ENCODE assay signal across 12 cellular contexts in the genomic region with DNA sequence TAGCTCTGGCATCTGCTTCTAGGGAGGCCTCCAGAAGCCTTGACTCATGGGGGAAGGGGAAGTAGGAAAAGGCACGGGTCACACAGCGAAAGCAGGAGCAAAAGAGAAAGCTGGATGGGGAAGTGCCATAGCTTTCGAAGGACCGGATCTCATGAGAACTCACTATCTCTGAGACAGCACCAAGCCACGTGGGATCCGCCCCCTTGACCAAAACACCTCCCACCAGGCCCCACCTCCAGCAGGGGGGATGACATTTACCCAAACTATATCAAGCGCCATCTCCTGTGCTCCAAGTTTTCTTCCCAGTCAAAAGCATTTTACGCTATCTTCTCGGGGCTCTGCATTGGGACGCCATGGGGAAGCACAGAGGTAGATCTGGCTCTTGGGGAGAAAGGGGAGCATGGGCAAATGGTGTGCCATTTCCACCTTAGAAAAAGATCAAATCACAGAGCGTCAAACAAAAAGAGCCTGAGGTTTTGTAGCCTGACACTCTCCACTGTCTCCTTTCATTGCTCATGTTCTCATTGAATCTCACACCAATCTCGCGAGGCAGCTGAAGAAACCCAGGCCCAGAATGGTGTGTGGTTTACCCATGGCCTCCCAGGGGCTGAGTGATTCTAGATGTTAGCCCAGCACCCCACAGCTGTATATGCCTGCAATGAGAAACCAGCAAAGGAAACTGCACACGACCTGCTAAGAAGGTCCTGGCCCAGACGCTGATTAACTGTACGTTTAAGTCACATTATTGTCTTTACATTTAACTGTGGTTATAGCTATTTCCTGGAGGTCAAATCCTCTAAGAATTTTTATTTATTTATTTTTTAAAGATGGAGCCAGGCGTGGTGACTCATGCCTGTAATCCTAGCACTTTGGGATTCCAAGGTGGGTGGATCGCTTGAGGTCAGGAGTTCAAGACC. TPM values are rescaled to one million over a fixed set of nuclear protein-coding genes. Genes with fewer than 3 reads are reported as not detected.
DNase-seq lines count a peak whose midpoint lies in the region; ATAC-seq and TF ChIP-seq lines count a peak whose summit lies in the region.
"Had no signal": no experiment of that assay in that cellular context is flagged by ENCODE, and none has a peak within 500 bp of the region (broad histone marks: within the 10 kb centered on the region; RNA-seq: fewer than 3 reads in every experiment).

No MANE protein-coding gene starts in this region.

- H3K27me3 ChIP-seq in AG04450 (ENCODE audit: control insufficient read depth, insufficient read depth, low read length) (no peaks in the 10 kb centered on the region), left lung (no peaks in the 10 kb centered on the region)
- H3K27me3 ChIP-seq: foreskin keratinocyte had no signal

- intact Hi-C loops in left lung (cut with DNase I): no loop called here

- H3K4me3 ChIP-seq in AG04450 (ENCODE audit: low read depth, low read length) (no peak overlapping the region), astrocyte of the spinal cord (ENCODE audit: low read depth, low read length) (no peak overlapping the region), left lung (no peak overlapping the region)
- H3K4me3 ChIP-seq in Jurkat, Clone E6-1 (ENCODE audit: low read length): no peak overlapping the region

- peak; percentile 73 for ATAC-seq in left lung
- no peak for ATAC-seq in effector memory CD8-positive, alpha-beta T cell (replicated peaks)
- ATAC-seq: foreskin keratinocyte had no signal

- H3K36me3 ChIP-seq in left lung: no peaks in the 10 kb centered on the region

- no peaks in the 10 kb centered on the region for H3K9me3 Mint-ChIP-seq in effector memory CD8-positive, alpha-beta T cell
- peaks cover 5% of the 10 kb centered on the region for H3K9me3 Mint-ChIP-seq in glutamatergic neuron (ENCODE audit: unreplicated experiment)
- H3K9me3 Mint-ChIP-seq in activated T-cell treated with anti-CD3 and anti-CD28 coated beads, Interleukin-2, amount 50 U/mL, for 24 hours: no peaks in the 10 kb centered on the region
- H3K9me3 Mint-ChIP-seq: T-helper 1 cell treated with Interleukin-12 subunit alpha and Interleukin-12 subunit beta and Interleukin-4 antibody, amounts not matched to agents 30 μg/mL and 1 μg/mL, for 36 hours had no signal

- TF ChIP-seq CTCF in AG04450 (IDR thresholded peaks at IDR 0.05; ENCODE audit: low read depth, low read length) (no peak), astrocyte of the spinal cord (IDR thresholded peaks at IDR 0.05; ENCODE audit: low read depth, low read length) (no peak), left lung (IDR thresholded peaks at IDR 0.05) (no peak), glutamatergic neuron (IDR thresholded peaks at IDR 0.05; ENCODE audit: partially characterized antibody, unreplicated experiment) (no peak)

- in situ Hi-C loops in astrocyte of the spinal cord (cut with HindIII; ENCODE audit: low sequenced_read_pairs): no loop called here

- H3K4me3 Mint-ChIP-seq in effector memory CD8-positive, alpha-beta T cell: no peak overlapping the region
- H3K4me3 Mint-ChIP-seq in glutamatergic neuron (ENCODE audit: unreplicated experiment): no peak overlapping the region
- H3K4me3 Mint-ChIP-seq in activated T-cell treated with anti-CD3 and anti-CD28 coated beads, Interleukin-2, amount 50 U/mL, for 24 hours: no peak overlapping the region
- H3K4me3 Mint-ChIP-seq: T-helper 1 cell treated with Interleukin-12 subunit alpha and Interleukin-12 subunit beta and Interleukin-4 antibody, amounts not matched to agents 30 μg/mL and 1 μg/mL, for 36 hours had no signal

- peaks cover 0 to 10% of the 10 kb centered on the region in 2 donors for H3K4me1 ChIP-seq in left lung

- peaks cover 0 to 17% of the 10 kb centered on the region in 2 donors for H3K27me3 Mint-ChIP-seq in effector memory CD8-positive, alpha-beta T cell
- H3K27me3 Mint-ChIP-seq in glutamatergic neuron (ENCODE audit: unreplicated experiment): peaks cover 2% of the 10 kb centered on the region
- H3K27me3 Mint-ChIP-seq in activated T-cell treated with anti-CD3 and anti-CD28 coated beads, Interleukin-2, amount 50 U/mL, for 24 hours: no peaks in the 10 kb centered on the region

- CTCF ChIA-PET in AG04450 (lab: Charles Lee): interaction anchor here (0.6 kb wide), 2 partner anchors 22 to 383 kb away, joined by 3 to 5 read pairs; no protein-coding TSS in a partner anchor

- H3K27ac Mint-ChIP-seq in effector memory CD8-positive, alpha-beta T cell: no peak overlapping the region
- H3K27ac Mint-ChIP-seq in glutamatergic neuron (ENCODE audit: unreplicated experiment): no peak overlapping the region
- H3K27ac Mint-ChIP-seq in activated T-cell treated with anti-CD3 and anti-CD28 coated beads, Interleukin-2, amount 50 U/mL, for 24 hours: no peak overlapping the region
- H3K27ac Mint-ChIP-seq: T-helper 1 cell treated with Interleukin-12 subunit alpha and Interleukin-12 subunit beta and Interleukin-4 antibody, amounts not matched to agents 30 μg/mL and 1 μg/mL, for 36 hours had no signal

- POLR2A ChIA-PET in AG04450 (lab: Yijun Ruan, JAX): interaction anchor here (0.6 kb wide), 1 partner anchor 294 kb away, joined by 3 read pairs; no protein-coding TSS in a partner anchor

- peak; percentile 67 for DNase-seq in AG04450 (ENCODE audit: low read depth, low spot score)
- DNase-seq in Jurkat, Clone E6-1 (ENCODE audit: low read depth, low spot score): peak; percentile 12
- peak; percentile 93 for DNase-seq in astrocyte of the spinal cord (ENCODE audit: low read depth, low spot score)
- DNase-seq in left lung: peak in 1 of 2 donors; percentile 49
- no peak for DNase-seq in effector memory CD8-positive, alpha-beta T cell
- no peak for DNase-seq in glutamatergic neuron
- DNase-seq in NK-92 treated with Interleukin-12 subunit alpha and Interleukin-12 subunit beta, amount 100 ng/mL, for 24 hours (lab: John Stamatoyannopoulos, UW): no peak
- DNase-seq in activated T-cell treated with anti-CD3 and anti-CD28 coated beads, Interleukin-2, amount 50 U/mL, for 24 hours: no peak
- DNase-seq: activated effector memory CD4-positive, alpha-beta T cell treated with anti-CD3 and anti-CD28 coated beads, Interleukin-2, amount 50 U/mL, for 16 hours; foreskin keratinocyte; NCI-H2029 treated with DMSO at 0.1 percent for 48 hours had no signal

- H3K9me3 ChIP-seq in AG04450 (ENCODE audit: control insufficient read depth, insufficient read depth, low read length): no peaks in the 10 kb centered on the region
- no peaks in the 10 kb centered on the region for H3K9me3 ChIP-seq in left lung

- H3K27ac ChIP-seq in AG04450 (ENCODE audit: low read depth, low read length) (no peak overlapping the region), left lung (peak overlapping the region in 1 of 2 donors; percentile 50)
- H3K27ac ChIP-seq: foreskin keratinocyte had no signal

- peaks cover 3% of the 10 kb centered on the region for H3K36me3 Mint-ChIP-seq in effector memory CD8-positive, alpha-beta T cell (ENCODE audit: insufficient read depth)
- H3K36me3 Mint-ChIP-seq in glutamatergic neuron (ENCODE audit: unreplicated experiment): peaks cover 12% of the 10 kb centered on the region
- no peaks in the 10 kb centered on the region for H3K36me3 Mint-ChIP-seq in activated T-cell treated with anti-CD3 and anti-CD28 coated beads, Interleukin-2, amount 50 U/mL, for 24 hours (ENCODE audit: low read depth)

- peaks cover 0 to 7% of the 10 kb centered on the region in 2 donors for H3K4me1 Mint-ChIP-seq in effector memory CD8-positive, alpha-beta T cell (ENCODE audit: low read depth in 2 of 2)
- H3K4me1 Mint-ChIP-seq in glutamatergic neuron (ENCODE audit: low read depth, unreplicated experiment): no peaks in the 10 kb centered on the region
- H3K4me1 Mint-ChIP-seq in activated T-cell treated with anti-CD3 and anti-CD28 coated beads, Interleukin-2, amount 50 U/mL, for 24 hours (ENCODE audit: low read depth): peaks cover 3% of the 10 kb centered on the region

RNA-seq across cellular contexts. Expression of a gene that starts 8.1 kb away (rescaled TPM):
- polyA plus RNA-seq in AG04450 (2011; rRNA removed): 0.12 TPM in 1 of 2 replicates, not detected in the other
- polyA minus RNA-seq in AG04450 (2011; rRNA and poly(A)+ RNA removed): not detected in 2 replicates
- not detected for polyA plus RNA-seq in Jurkat, Clone E6-1 (2012; ENCODE audit: insufficient read depth, insufficient read length)
- total RNA-seq in left lung (10 to 100 TPM in 1 of 2 donors, under 1 TPM in 1; 0.55 to 19.0 TPM), glutamatergic neuron (ENCODE audit: unreplicated experiment) (not detected)
- total RNA-seq: foreskin keratinocyte had no signal

RNA-seq across cellular contexts. Expression of a gene that starts 52.9 kb away (rescaled TPM):
- 0.58 and 0.67 TPM in 2 replicates for polyA plus RNA-seq in AG04450 (2011; rRNA removed)
- polyA minus RNA-seq in AG04450 (2011; rRNA and poly(A)+ RNA removed): 1.00 and 1.1 TPM in 2 replicates
- 16.0 TPM for polyA plus RNA-seq in Jurkat, Clone E6-1 (2012; ENCODE audit: insufficient read depth, insufficient read length)
- 1 to 10 TPM in 1 of 2 donors, under 1 TPM in 1; 0.21 to 1.3 TPM for total RNA-seq in left lung
- 1.5 TPM for total RNA-seq in glutamatergic neuron (ENCODE audit: unreplicated experiment)
- polyA plus RNA-seq: foreskin keratinocyte had no signal

Comparison
In these comparisons a context has a peak if more than half of its experiments do, and no peak if none do; other contexts are left out.
1. DNase-seq: peak in AG04450 (single experiment), Jurkat, Clone E6-1 (single experiment) and astrocyte of the spinal cord (single experiment); none in effector memory CD8-positive, alpha-beta T cell (0 of 3), glutamatergic neuron (single experiment), NK-92 treated with Interleukin-12 subunit alpha and Interleukin-12 subunit beta, amount 100 ng/mL, for 24 hours (single experiment) and activated T-cell treated with anti-CD3 and anti-CD28 coated beads, Interleukin-2, amount 50 U/mL, for 24 hours (single experiment).